10 cellular contexts compared by ENCODE assay signal in genomic region chr17:68377771-68378201, GRCh38.
DNase-seq lines count a peak whose midpoint lies in the region; ATAC-seq and TF ChIP-seq lines count a peak whose summit lies in the region.
"Had no signal": no experiment of that assay in that cellular context is flagged by ENCODE, and none has a peak within 500 bp of the region (broad histone marks: within the 10 kb centered on the region; RNA-seq: fewer than 3 reads in every experiment).

No MANE protein-coding gene starts in this region.

- peak overlapping the region in 1 of 2 donors; percentile 21 for H3K4me3 ChIP-seq in right atrium auricular region
- H3K4me3 ChIP-seq in dorsolateral prefrontal cortex = peak overlapping the region in 1 of 59 donors; percentile 4
- H3K4me3 ChIP-seq in urinary bladder (ENCODE audit: low read depth, low read length) = no peak overlapping the region

- intact Hi-C loops in Right ventricle myocardium inferior (cut with DNase I) (loop anchor here (5.0 kb wide), 1 partner anchor 80 kb away; the partner anchor contains the start of gene WIPI1), dorsolateral prefrontal cortex (cut with DNase I) (no loop called here)

- ATAC-seq in Right ventricle myocardium inferior (no peak), GM21526 (IDR thresholded peaks at IDR 0.05; ENCODE audit: low FRiP score, unreplicated experiment) (no peak)
- no peak for ATAC-seq in natural killer cell treated with Interleukin-12 subunit alpha and Interleukin-12 subunit beta and Interleukin-15 and Interleukin-18, amount 100 ng/mL, for 72 hours

- no peak for TF ChIP-seq CTCF in right atrium auricular region (IDR thresholded peaks at IDR 0.05)
- TF ChIP-seq CTCF in dorsolateral prefrontal cortex (IDR thresholded peaks at IDR 0.05 in 54 of 56, conservative IDR thresholded peaks at IDR 0.05 in 2 of 56; ENCODE audit: low read depth in 1 of 56, partially characterized antibody in 56 of 56) = no peak
- TF ChIP-seq CTCF in nephron progenitor cell (IDR thresholded peaks at IDR 0.05) = no peak

- DNase-seq in right atrium auricular region (ENCODE audit: low spot score) (no peak), Right ventricle myocardium inferior (ENCODE audit: missing footprints) (no peak), dorsolateral prefrontal cortex (no peak), nephron progenitor cell (no peak), D341Med (ENCODE audit: low spot score) (no peak)
- DNase-seq in natural killer cell treated with Interleukin-12 subunit alpha and Interleukin-12 subunit beta and Interleukin-15 and Interleukin-18, amount 100 ng/mL, for 72 hours (ENCODE audit: low spot score) = no peak
- DNase-seq: activated CD4-positive, alpha-beta T cell treated with anti-CD3 and anti-CD28 coated beads, Interleukin-2, amount 50 U/mL, for 48 hours; NCI-H1694 treated with DMSO at 0.1 percent for 48 hours had no signal

- peak overlapping the region; percentile 13 for H3K4me3 Mint-ChIP-seq in nephron progenitor cell
- H3K4me3 Mint-ChIP-seq in natural killer cell treated with Interleukin-12 subunit alpha and Interleukin-12 subunit beta and Interleukin-15 and Interleukin-18, amount 100 ng/mL, for 72 hours = no peak overlapping the region

- H3K4me1 ChIP-seq in right atrium auricular region = peaks cover 4 to 33% of the 10 kb centered on the region in 2 donors
- H3K4me1 ChIP-seq in urinary bladder (ENCODE audit: insufficient read depth) = no peaks in the 10 kb centered on the region

- no peaks in the 10 kb centered on the region for H3K36me3 Mint-ChIP-seq in nephron progenitor cell (ENCODE audit: low read depth)
- no peaks in the 10 kb centered on the region for H3K36me3 Mint-ChIP-seq in natural killer cell treated with Interleukin-12 subunit alpha and Interleukin-12 subunit beta and Interleukin-15 and Interleukin-18, amount 100 ng/mL, for 72 hours

- peaks cover 4% of the 10 kb centered on the region for H3K27me3 Mint-ChIP-seq in nephron progenitor cell (ENCODE audit: low read depth, poor library complexity)
- H3K27me3 Mint-ChIP-seq in natural killer cell treated with Interleukin-12 subunit alpha and Interleukin-12 subunit beta and Interleukin-15 and Interleukin-18, amount 100 ng/mL, for 72 hours = no peaks in the 10 kb centered on the region

- H3K27ac Mint-ChIP-seq in nephron progenitor cell = peak overlapping the region; percentile 94
- H3K27ac Mint-ChIP-seq in natural killer cell treated with Interleukin-12 subunit alpha and Interleukin-12 subunit beta and Interleukin-15 and Interleukin-18, amount 100 ng/mL, for 72 hours = no peak overlapping the region

- peaks cover 47% of the 10 kb centered on the region for H3K4me1 Mint-ChIP-seq in nephron progenitor cell
- peaks cover 0 to 14% of the 10 kb centered on the region in 2 donors for H3K4me1 Mint-ChIP-seq in natural killer cell treated with Interleukin-12 subunit alpha and Interleukin-12 subunit beta and Interleukin-15 and Interleukin-18, amount 100 ng/mL, for 72 hours (ENCODE audit: low read depth in 2 of 2)

- H3K27me3 ChIP-seq in right atrium auricular region (no peaks in the 10 kb centered on the region), dorsolateral prefrontal cortex (no peaks in the 10 kb centered on the region)

- H3K36me3 ChIP-seq in right atrium auricular region (no peaks in the 10 kb centered on the region), urinary bladder (ENCODE audit: insufficient read depth) (no peaks in the 10 kb centered on the region)

- H3K9me3 Mint-ChIP-seq in nephron progenitor cell = peaks cover 5% of the 10 kb centered on the region
- H3K9me3 Mint-ChIP-seq in natural killer cell treated with Interleukin-12 subunit alpha and Interleukin-12 subunit beta and Interleukin-15 and Interleukin-18, amount 100 ng/mL, for 72 hours = no peaks in the 10 kb centered on the region

- H3K27ac ChIP-seq in right atrium auricular region = peak overlapping the region; percentile 92 to 97
- peak overlapping the region in 55 of 59 donors; percentile 9 to 94 (median 77) for H3K27ac ChIP-seq in dorsolateral prefrontal cortex
- H3K27ac ChIP-seq in urinary bladder (ENCODE audit: low read depth) = peak overlapping the region; percentile 76

- WGBS in urinary bladder = 58% methylated on average over 5 of the region's 5 CpGs

- H3K9me3 ChIP-seq in right atrium auricular region = no peaks in the 10 kb centered on the region
